ENCODE assay signal across 25 cellular contexts in the genomic region with DNA sequence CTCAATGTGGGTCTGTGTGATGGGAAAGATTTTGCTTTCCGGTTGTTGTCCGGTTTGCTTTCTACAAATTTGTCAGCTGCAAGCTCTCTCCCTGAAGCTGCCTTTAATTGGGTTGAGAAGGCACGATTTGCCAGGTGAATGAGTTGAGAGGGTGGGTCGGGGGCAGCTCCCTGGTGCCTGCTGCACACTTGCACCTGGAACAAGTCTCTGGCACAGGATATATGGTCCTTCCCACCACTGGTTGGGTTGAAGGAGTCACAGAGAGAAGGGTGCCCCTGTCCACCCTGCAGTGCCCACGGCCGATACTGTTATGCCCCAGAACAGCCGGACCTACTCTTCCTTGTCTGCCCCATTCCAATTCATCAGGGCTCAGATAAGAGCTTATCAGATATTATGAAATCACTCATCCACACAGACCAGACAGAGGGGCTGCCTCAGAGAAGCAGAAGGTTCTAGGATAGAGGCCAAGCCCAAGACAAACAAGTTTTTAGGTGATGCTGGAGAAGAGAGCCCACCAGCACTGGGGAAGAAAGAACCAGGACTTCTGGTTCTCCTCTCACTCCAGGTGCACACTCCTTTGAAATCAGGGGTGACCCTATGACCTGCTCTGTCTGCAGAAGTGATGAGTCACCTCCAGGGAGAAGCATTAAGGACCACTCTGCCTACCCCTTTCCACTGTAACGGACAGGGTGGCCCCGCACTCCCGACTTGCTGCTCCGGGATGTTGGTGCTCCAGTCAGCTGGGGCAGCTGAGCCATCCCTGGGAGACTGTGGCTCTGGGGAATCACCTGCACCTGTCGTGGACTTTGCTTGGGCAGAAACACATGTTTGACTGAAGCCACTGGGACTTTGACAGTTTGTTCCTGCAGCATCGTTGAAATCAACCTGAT. TPM values are rescaled to one million over a fixed set of nuclear protein-coding genes. Genes with fewer than 3 reads are reported as not detected.
DNase-seq lines count a peak whose midpoint lies in the region; ATAC-seq, FAIRE-seq and TF ChIP-seq lines count a peak whose summit lies in the region.
"Had no signal": no experiment of that assay in that cellular context is flagged by ENCODE, and none has a peak within 500 bp of the region (broad histone marks: within the 10 kb centered on the region; RNA-seq: fewer than 3 reads in every experiment).

No MANE protein-coding gene starts in this region.

- peaks cover 3% of the 10 kb centered on the region for H3K27me3 Mint-ChIP-seq in activated CD4-positive, alpha-beta memory T cell treated with anti-CD3 and anti-CD28 coated beads, Interleukin-2, amount 10 ng/mL, durations not matched to agents 7 days and 5 days
- no peaks in the 10 kb centered on the region for H3K27me3 Mint-ChIP-seq in activated CD4-positive, alpha-beta memory T cell treated with anti-CD3 and anti-CD28 coated beads for 36 hours
- H3K27me3 Mint-ChIP-seq: activated CD4-positive, alpha-beta T cell treated with anti-CD3 and anti-CD28 coated beads, Interleukin-2, amount 10 ng/mL, durations not matched to agents 24 days and 14 days; activated naive CD8-positive, alpha-beta T cell; activated T-helper 17 cell treated with anti-CD3 and anti-CD28 coated beads, Interleukin-2, amount 50 U/mL, for 72 hours; naive thymus-derived CD4-positive, alpha-beta T cell; stimulated activated naive CD8-positive, alpha-beta T cell treated with anti-CD3 and anti-CD28 coated beads, Interleukin-15, Interleukin-2, amounts not matched to agents 100 ng/mL and 50 ng/mL, for 24 hours had no signal

- no peak overlapping the region for H3K9ac ChIP-seq in endothelial cell of umbilical vein (replicated peaks; ENCODE audit: extremely low read depth, insufficient read depth, low read length)

- peak; percentile 8 for DNase-seq in activated CD4-positive, alpha-beta memory T cell treated with anti-CD3 and anti-CD28 coated beads, Interleukin-2, amount 10 ng/mL, durations not matched to agents 7 days and 5 days
- no peak for DNase-seq in activated CD4-positive, alpha-beta memory T cell treated with anti-CD3 and anti-CD28 coated beads for 36 hours
- DNase-seq in NCI-H526 treated with DMSO at 0.1 percent for 48 hours (lab: John Stamatoyannopoulos, UW), result peak; percentile 18
- no peak for DNase-seq in endothelial cell of umbilical vein (ENCODE audit: low read depth, low spot score)
- peak; percentile 24 for DNase-seq in stomach
- no peak for DNase-seq in NOMO-1 treated with dmso at 0.1 percent for 144 hours (lab: John Stamatoyannopoulos, UW; ENCODE audit: unreplicated experiment)
- DNase-seq in cerebellum (ENCODE audit: low spot score), result no peak
- DNase-seq: activated CD4-positive, alpha-beta T cell treated with anti-CD3 and anti-CD28 coated beads, Interleukin-2, amount 10 ng/mL, durations not matched to agents 24 days and 14 days; COR-L47; DND-41; naive thymus-derived CD4-positive, alpha-beta T cell; NCI-H1105; NCI-H2029; nucleus accumbens; RPMI8226; thyroid gland had no signal

- H3K27ac Mint-ChIP-seq in activated CD4-positive, alpha-beta memory T cell treated with anti-CD3 and anti-CD28 coated beads, Interleukin-2, amount 10 ng/mL, durations not matched to agents 7 days and 5 days, result no peak overlapping the region
- no peak overlapping the region for H3K27ac Mint-ChIP-seq in activated CD4-positive, alpha-beta memory T cell treated with anti-CD3 and anti-CD28 coated beads for 36 hours
- H3K27ac Mint-ChIP-seq: activated CD4-positive, alpha-beta T cell treated with anti-CD3 and anti-CD28 coated beads, Interleukin-2, amount 10 ng/mL, durations not matched to agents 24 days and 14 days; activated naive CD8-positive, alpha-beta T cell; activated T-helper 17 cell treated with anti-CD3 and anti-CD28 coated beads, Interleukin-2, amount 50 U/mL, for 72 hours; mesothelial cell of epicardium; stimulated activated naive CD8-positive, alpha-beta T cell treated with anti-CD3 and anti-CD28 coated beads, Interleukin-15, Interleukin-2, amounts not matched to agents 100 ng/mL and 50 ng/mL, for 24 hours; T-helper 1 cell treated with Interleukin-12 subunit alpha and Interleukin-12 subunit beta and Interleukin-4 antibody, amounts not matched to agents 30 μg/mL and 1 μg/mL, for 36 hours had no signal

- no peak overlapping the region for H3K27ac ChIP-seq in endothelial cell of umbilical vein (ENCODE audit: insufficient read depth, low read depth, low read length)
- H3K27ac ChIP-seq in stomach, result no peak overlapping the region
- H3K27ac ChIP-seq: thyroid gland had no signal

- POLR2A ChIA-PET in activated CD4-positive, alpha-beta memory T cell treated with anti-CD3 and anti-CD28 coated beads, Interleukin-2, amount 10 ng/mL, durations not matched to agents 7 days and 5 days (lab: Charles Lee), result no interaction called here
- POLR2A ChIA-PET in activated CD4-positive, alpha-beta memory T cell treated with anti-CD3 and anti-CD28 coated beads for 36 hours (lab: Charles Lee), result no interaction called here
- POLR2A ChIA-PET in endothelial cell of umbilical vein (lab: Charles Lee), result no interaction called here

- H3K9me3 ChIP-seq in endothelial cell of umbilical vein (replicated peaks; ENCODE audit: control insufficient read depth, insufficient read depth, low read length) (no peaks in the 10 kb centered on the region), stomach (no peaks in the 10 kb centered on the region)
- H3K9me3 ChIP-seq: A549, thyroid gland had no signal

- no peak for ATAC-seq in GM21381 (IDR thresholded peaks at IDR 0.05; ENCODE audit: unreplicated experiment)
- ATAC-seq: A549; activated T-helper 17 cell treated with anti-CD3 and anti-CD28 coated beads, Interleukin-2, amount 50 U/mL, for 72 hours; HCT116; naive thymus-derived CD4-positive, alpha-beta T cell had no signal

- 87 to 93% (median 89%) methylated on average over 13 of the region's 13 CpGs for whole genome bisulfite sequencing in stomach, 5 donors

- no peaks in the 10 kb centered on the region for H3K9me1 ChIP-seq in endothelial cell of umbilical vein (replicated peaks; ENCODE audit: control insufficient read depth, extremely low read depth, insufficient read depth, low read length)

- TF ChIP-seq CTCF in endothelial cell of umbilical vein (IDR thresholded peaks at IDR 0.05; ENCODE audit: extremely low read depth in 1 of 2, insufficient read depth in 1 of 2, low read depth in 1 of 2, low read length in 2 of 2) (no peak), stomach (IDR thresholded peaks at IDR 0.05) (no peak)

- CTCF ChIA-PET in activated CD4-positive, alpha-beta memory T cell treated with anti-CD3 and anti-CD28 coated beads, Interleukin-2, amount 10 ng/mL, durations not matched to agents 7 days and 5 days (lab: Charles Lee), result no interaction called here
- CTCF ChIA-PET in activated CD4-positive, alpha-beta memory T cell treated with anti-CD3 and anti-CD28 coated beads for 36 hours (lab: Charles Lee), result no interaction called here
- CTCF ChIA-PET in endothelial cell of umbilical vein (lab: Charles Lee), result no interaction called here

- dilution Hi-C loops in endothelial cell of umbilical vein (cut with MboI; ENCODE audit: extremely low pct_ligation_motif_present, low sequenced_read_pairs), result no loop called here

- peaks cover 22% of the 10 kb centered on the region for H3K4me1 Mint-ChIP-seq in activated CD4-positive, alpha-beta memory T cell treated with anti-CD3 and anti-CD28 coated beads, Interleukin-2, amount 10 ng/mL, durations not matched to agents 7 days and 5 days
- peaks cover 33% of the 10 kb centered on the region for H3K4me1 Mint-ChIP-seq in activated CD4-positive, alpha-beta memory T cell treated with anti-CD3 and anti-CD28 coated beads for 36 hours (ENCODE audit: low read depth)

- intact Hi-C loops in activated CD4-positive, alpha-beta memory T cell treated with anti-CD3 and anti-CD28 coated beads for 36 hours (cut with micrococcal nuclease), result no loop called here
- intact Hi-C loops in endothelial cell of umbilical vein (cut with micrococcal nuclease) (no loop called here), stomach (cut with DNase I; ENCODE audit: low total_unique reads) (no loop called here)

- no peaks in the 10 kb centered on the region for H3K79me2 ChIP-seq in endothelial cell of umbilical vein (ENCODE audit: control insufficient read depth, insufficient read depth, low read length)

- H3K36me3 Mint-ChIP-seq in activated CD4-positive, alpha-beta memory T cell treated with anti-CD3 and anti-CD28 coated beads, Interleukin-2, amount 10 ng/mL, durations not matched to agents 7 days and 5 days (ENCODE audit: low read depth), result peaks cover 2% of the 10 kb centered on the region
- H3K36me3 Mint-ChIP-seq in activated CD4-positive, alpha-beta memory T cell treated with anti-CD3 and anti-CD28 coated beads for 36 hours, result no peaks in the 10 kb centered on the region
- H3K36me3 Mint-ChIP-seq: mesothelial cell of epicardium had no signal

- H3K27me3 ChIP-seq in endothelial cell of umbilical vein (ENCODE audit: control insufficient read depth in 2 of 2, insufficient read depth in 2 of 2, low read length in 2 of 2) (no peaks in the 10 kb centered on the region), stomach (no peaks in the 10 kb centered on the region)
- H3K27me3 ChIP-seq: thyroid gland had no signal

- TF ChIP-seq EP300 in stomach (IDR thresholded peaks at IDR 0.05), result no peak

- H4K20me1 ChIP-seq in endothelial cell of umbilical vein (replicated peaks; ENCODE audit: control insufficient read depth, extremely low read depth, insufficient read depth, low read length), result no peaks in the 10 kb centered on the region

- H3K4me3 Mint-ChIP-seq in activated CD4-positive, alpha-beta memory T cell treated with anti-CD3 and anti-CD28 coated beads, Interleukin-2, amount 10 ng/mL, durations not matched to agents 7 days and 5 days, result no peak overlapping the region
- H3K4me3 Mint-ChIP-seq in activated CD4-positive, alpha-beta memory T cell treated with anti-CD3 and anti-CD28 coated beads for 36 hours, result no peak overlapping the region
- H3K4me3 Mint-ChIP-seq: activated CD4-positive, alpha-beta T cell treated with anti-CD3 and anti-CD28 coated beads, Interleukin-2, amount 10 ng/mL, durations not matched to agents 24 days and 14 days; activated naive CD8-positive, alpha-beta T cell; activated T-helper 17 cell treated with anti-CD3 and anti-CD28 coated beads, Interleukin-2, amount 50 U/mL, for 72 hours; mesothelial cell of epicardium; naive thymus-derived CD4-positive, alpha-beta T cell; stimulated activated naive CD8-positive, alpha-beta T cell treated with anti-CD3 and anti-CD28 coated beads, Interleukin-15, Interleukin-2, amounts not matched to agents 100 ng/mL and 50 ng/mL, for 24 hours; T-helper 1 cell treated with Interleukin-12 subunit alpha and Interleukin-12 subunit beta and Interleukin-4 antibody, amounts not matched to agents 30 μg/mL and 1 μg/mL, for 36 hours had no signal

- no peak overlapping the region for H3K4me3 ChIP-seq in endothelial cell of umbilical vein (replicated peaks in 1 of 3; ENCODE audit: insufficient read depth in 1 of 3, low read depth in 1 of 3, low read length in 3 of 3)
- H3K4me3 ChIP-seq in stomach, result no peak overlapping the region
- H3K4me3 ChIP-seq: A549, thyroid gland had no signal

- no peaks in the 10 kb centered on the region for H3K4me1 ChIP-seq in endothelial cell of umbilical vein (ENCODE audit: control insufficient read depth, extremely low read depth, insufficient read depth, low read length)
- H3K4me1 ChIP-seq in stomach, result peaks cover 0 to 14% (median 9%) of the 10 kb centered on the region in 4 donors
- H3K4me1 ChIP-seq: thyroid gland had no signal

- no peak overlapping the region for H2AFZ ChIP-seq in endothelial cell of umbilical vein (ENCODE audit: low read depth, low read length)

- H3K36me3 ChIP-seq in endothelial cell of umbilical vein (ENCODE audit: control insufficient read depth in 2 of 2, extremely low read depth in 1 of 2, insufficient read depth in 2 of 2, low read length in 2 of 2), result no peaks in the 10 kb centered on the region
- H3K36me3 ChIP-seq in stomach, result no peaks in the 10 kb centered on the region
- H3K36me3 ChIP-seq: thyroid gland had no signal

- TF ChIP-seq POLR2A in endothelial cell of umbilical vein (IDR thresholded peaks at IDR 0.05; ENCODE audit: low read depth, low read length) (no peak), stomach (IDR thresholded peaks at IDR 0.05) (no peak)

- H3K4me2 ChIP-seq in endothelial cell of umbilical vein (ENCODE audit: insufficient read depth, low read length), result no peak overlapping the region
- H3K4me2 ChIP-seq: A549 had no signal

- no peaks in the 10 kb centered on the region for H3K9me3 Mint-ChIP-seq in activated CD4-positive, alpha-beta memory T cell treated with anti-CD3 and anti-CD28 coated beads, Interleukin-2, amount 10 ng/mL, durations not matched to agents 7 days and 5 days
- no peaks in the 10 kb centered on the region for H3K9me3 Mint-ChIP-seq in activated CD4-positive, alpha-beta memory T cell treated with anti-CD3 and anti-CD28 coated beads for 36 hours
- H3K9me3 Mint-ChIP-seq: activated T-helper 17 cell treated with anti-CD3 and anti-CD28 coated beads, Interleukin-2, amount 50 U/mL, for 72 hours; mesothelial cell of epicardium had no signal

- FAIRE-seq in endothelial cell of umbilical vein (lab: Jason Lieb, UNC), result no peak
- FAIRE-seq: A549, astrocyte had no signal

- no TSS peak for BruUV-seq in endothelial cell of umbilical vein (replicated peaks; lab: Mats Ljungman, UMichigan)

RNA-seq across cellular contexts. Expression of a gene that starts 45.3 kb away (rescaled TPM):
- total RNA-seq in activated CD4-positive, alpha-beta memory T cell treated with anti-CD3 and anti-CD28 coated beads, Interleukin-2, amount 10 ng/mL, durations not matched to agents 7 days and 5 days, result 1 to 10 TPM; 6.7 to 6.8 TPM
- 1 to 10 TPM; 7.2 to 7.4 TPM for total RNA-seq in activated CD4-positive, alpha-beta memory T cell treated with anti-CD3 and anti-CD28 coated beads for 36 hours
- 18.6 and 19.8 TPM in 2 replicates for total RNA-seq in endothelial cell of umbilical vein
- 17.5 and 20.2 TPM in 2 replicates for polyA plus RNA-seq in endothelial cell of umbilical vein
- polyA plus RNA-seq in endothelial cell of umbilical vein (2011; cell fraction: cytosol; rRNA removed), result 15.5 and 18.3 TPM in 2 replicates
- 9.1 and 10.1 TPM in 2 replicates for polyA plus RNA-seq in endothelial cell of umbilical vein (2011; cell fraction: nucleus; rRNA removed)
- 13.4 and 13.9 TPM in 2 replicates for polyA plus RNA-seq in endothelial cell of umbilical vein (2012)
- 37.7 and 44.5 TPM in 2 replicates for polyA minus RNA-seq in endothelial cell of umbilical vein
- polyA minus RNA-seq in endothelial cell of umbilical vein (2011; cell fraction: cytosol; rRNA and poly(A)+ RNA removed), result 32.7 TPM
- polyA minus RNA-seq in endothelial cell of umbilical vein (2011; cell fraction: nucleus; rRNA and poly(A)+ RNA removed), result 13.3 and 16.3 TPM in 2 replicates
- total RNA-seq in stomach, result 10 to 100 TPM in 4 of 5 donors, 1 to 10 TPM in 1; 5.8 to 25.4 (median 16.9) TPM
- polyA plus RNA-seq in stomach, result 1 to 10 TPM; 4.0 to 9.2 (median 8.4) TPM
- 40.8 TPM for total RNA-seq in cerebellum

Comparison
In these comparisons a context has a peak if more than half of its experiments do, and no peak if none do; other contexts are left out.
1. DNase-seq: peak in activated CD4-positive, alpha-beta memory T cell treated with anti-CD3 and anti-CD28 coated beads, Interleukin-2, amount 10 ng/mL, durations not matched to agents 7 days and 5 days (single experiment), NCI-H526 treated with DMSO at 0.1 percent for 48 hours (single experiment) and stomach (single experiment); none in activated CD4-positive, alpha-beta memory T cell treated with anti-CD3 and anti-CD28 coated beads for 36 hours (single experiment), endothelial cell of umbilical vein (single experiment), NOMO-1 treated with dmso at 0.1 percent for 144 hours (single experiment) and cerebellum (single experiment).